In the genomic region with DNA sequence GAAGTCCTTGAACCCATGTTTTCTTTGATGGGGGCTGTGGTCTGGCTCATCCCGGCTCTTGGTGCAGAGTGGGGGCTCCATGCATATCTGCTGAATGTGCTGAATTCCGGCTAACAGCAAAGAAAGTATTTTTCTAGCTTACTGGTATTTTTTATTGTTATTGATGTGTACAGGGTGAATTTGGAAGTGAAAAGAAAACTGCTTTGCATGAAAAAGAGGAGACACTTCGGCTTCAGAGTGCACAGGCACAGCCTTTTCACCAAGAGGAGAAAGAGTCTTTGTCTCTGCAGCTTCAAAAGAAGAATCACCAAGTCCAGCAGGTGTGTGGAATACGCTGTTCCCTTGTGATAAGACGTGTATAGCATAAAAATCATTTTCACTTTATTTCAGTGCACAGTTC, we compare ENCODE assay signal across 31 cellular contexts.
"Had no signal": no experiment of that assay in that cellular context is flagged by ENCODE, and none has a peak within 500 bp of the region (broad histone marks: within the 10 kb centered on the region; RNA-seq: fewer than 3 reads in every experiment).

No MANE protein-coding gene starts in this region.

- H3K4me3 Mint-ChIP-seq: activated CD8-positive, alpha-beta T cell treated with anti-CD3 and anti-CD28 coated beads for 36 hours; activated naive CD4-positive, alpha-beta T cell treated with anti-CD3 and anti-CD28 coated beads, Interleukin-2, amount 50 U/mL, for 24 hours; activated naive CD8-positive, alpha-beta T cell treated with anti-CD3 and anti-CD28 coated beads, Interleukin-2, amount 50 U/mL, for 24 hours; mesothelial cell of epicardium; naive thymus-derived CD4-positive, alpha-beta T cell; stimulated activated effector memory CD8-positive, alpha-beta T cell treated with anti-CD3 and anti-CD28 coated beads, Interleukin-12 subunit alpha, Interleukin-12 subunit beta, amount 100 ng/mL, for 72 hours; T-helper 17 cell had no signal

- H3K4me1 Mint-ChIP-seq: activated naive CD8-positive, alpha-beta T cell treated with anti-CD3 and anti-CD28 coated beads, Interleukin-2, amount 50 U/mL, for 24 hours had no signal

- H3K27ac Mint-ChIP-seq: activated CD8-positive, alpha-beta T cell treated with anti-CD3 and anti-CD28 coated beads for 36 hours; activated naive CD4-positive, alpha-beta T cell treated with anti-CD3 and anti-CD28 coated beads, Interleukin-2, amount 50 U/mL, for 24 hours; activated naive CD8-positive, alpha-beta T cell treated with anti-CD3 and anti-CD28 coated beads, Interleukin-2, amount 50 U/mL, for 24 hours; activated T-helper 2 cell treated with anti-CD3 and anti-CD28 coated beads, Interferon-gamma antibody, Interleukin-2, Interleukin-4, amounts not matched to agents 10 μg/mL and 5 μg/mL and 100 μg/mL, durations not matched to agents 14 hours and 24 hours and 36 hours; mesothelial cell of epicardium; progenitor cell of endocrine pancreas; stimulated activated effector memory CD8-positive, alpha-beta T cell treated with anti-CD3 and anti-CD28 coated beads, Interleukin-12 subunit alpha, Interleukin-12 subunit beta, amount 100 ng/mL, for 72 hours; T-helper 17 cell had no signal

- H3K9me3 Mint-ChIP-seq: activated naive CD4-positive, alpha-beta T cell treated with anti-CD3 and anti-CD28 coated beads, Interleukin-2, amount 50 U/mL, for 24 hours had no signal

- H3K9me3 ChIP-seq: heart left ventricle, ovary, stomach, suprapubic skin, tibial artery, upper lobe of right lung had no signal

- H3K4me1 ChIP-seq: stomach, tibial artery, upper lobe of right lung had no signal

- H3K27me3 ChIP-seq: dorsolateral prefrontal cortex, heart left ventricle, ovary, stomach, suprapubic skin, tibial artery, upper lobe of right lung had no signal

- DNase-seq: activated CD4-positive, alpha-beta T cell treated with anti-CD3 and anti-CD28 coated beads, Interleukin-2, amount 50 U/mL, for 1 hour; activated CD4-positive, CD25-positive, alpha-beta regulatory T cell treated with anti-CD3 and anti-CD28 coated beads, Interleukin-2, amount 50 U/mL, for 72 hours; activated CD8-positive, alpha-beta T cell treated with anti-CD3 and anti-CD28 coated beads for 36 hours; activated naive CD8-positive, alpha-beta T cell treated with anti-CD3 and anti-CD28 coated beads, Interleukin-2, amount 50 U/mL, for 24 hours; activated T-cell treated with anti-CD3 and anti-CD28 coated beads, Interleukin-2, amount 50 U/mL, for 48 hours; anterior cingulate cortex; cerebellar nuclear complex; dorsolateral prefrontal cortex; effector memory CD4-positive, alpha-beta T cell; hypothalamus; naive thymus-derived CD4-positive, alpha-beta T cell; ovary; retina; stimulated activated CD4-positive, alpha-beta T cell treated with anti-CD3 and anti-CD28 coated beads, Interleukin-12 subunit alpha, Interleukin-12 subunit beta, amount 100 ng/mL, for 4 hours; stimulated activated CD4-positive, alpha-beta T cell treated with anti-CD3 and anti-CD28 coated beads, Interleukin-4, amount 100 ng/mL, for 24 hours; stomach; T-helper 17 cell; T1000; tibial artery; upper lobe of right lung; WERI-Rb-1 had no signal

- H3K36me3 ChIP-seq: ovary had no signal

- H3K4me3 ChIP-seq: coronary artery, dorsolateral prefrontal cortex, heart left ventricle, ovary, skin epidermis, stomach, suprapubic skin, tibial artery, upper lobe of right lung had no signal

- H3K27ac ChIP-seq: coronary artery, heart left ventricle, ovary, skin epidermis, stomach, suprapubic skin, tibial artery, upper lobe of right lung, WERI-Rb-1 had no signal

- ATAC-seq: activated CD8-positive, alpha-beta T cell treated with anti-CD3 and anti-CD28 coated beads for 36 hours; activated naive CD8-positive, alpha-beta T cell treated with anti-CD3 and anti-CD28 coated beads, Interleukin-2, amount 50 U/mL, for 24 hours; heart left ventricle; naive thymus-derived CD4-positive, alpha-beta T cell; sciatic nerve; stimulated activated effector memory CD8-positive, alpha-beta T cell treated with anti-CD3 and anti-CD28 coated beads, Interleukin-12 subunit alpha, Interleukin-12 subunit beta, amount 100 ng/mL, for 72 hours; T-helper 17 cell; upper lobe of right lung had no signal

- H3K27me3 Mint-ChIP-seq: activated CD8-positive, alpha-beta T cell treated with anti-CD3 and anti-CD28 coated beads for 36 hours; activated naive CD4-positive, alpha-beta T cell treated with anti-CD3 and anti-CD28 coated beads, Interleukin-2, amount 50 U/mL, for 24 hours; activated naive CD8-positive, alpha-beta T cell treated with anti-CD3 and anti-CD28 coated beads, Interleukin-2, amount 50 U/mL, for 24 hours; naive thymus-derived CD4-positive, alpha-beta T cell; progenitor cell of endocrine pancreas; T-helper 17 cell had no signal
